13 cellular contexts compared by ENCODE assay signal in the genomic region with DNA sequence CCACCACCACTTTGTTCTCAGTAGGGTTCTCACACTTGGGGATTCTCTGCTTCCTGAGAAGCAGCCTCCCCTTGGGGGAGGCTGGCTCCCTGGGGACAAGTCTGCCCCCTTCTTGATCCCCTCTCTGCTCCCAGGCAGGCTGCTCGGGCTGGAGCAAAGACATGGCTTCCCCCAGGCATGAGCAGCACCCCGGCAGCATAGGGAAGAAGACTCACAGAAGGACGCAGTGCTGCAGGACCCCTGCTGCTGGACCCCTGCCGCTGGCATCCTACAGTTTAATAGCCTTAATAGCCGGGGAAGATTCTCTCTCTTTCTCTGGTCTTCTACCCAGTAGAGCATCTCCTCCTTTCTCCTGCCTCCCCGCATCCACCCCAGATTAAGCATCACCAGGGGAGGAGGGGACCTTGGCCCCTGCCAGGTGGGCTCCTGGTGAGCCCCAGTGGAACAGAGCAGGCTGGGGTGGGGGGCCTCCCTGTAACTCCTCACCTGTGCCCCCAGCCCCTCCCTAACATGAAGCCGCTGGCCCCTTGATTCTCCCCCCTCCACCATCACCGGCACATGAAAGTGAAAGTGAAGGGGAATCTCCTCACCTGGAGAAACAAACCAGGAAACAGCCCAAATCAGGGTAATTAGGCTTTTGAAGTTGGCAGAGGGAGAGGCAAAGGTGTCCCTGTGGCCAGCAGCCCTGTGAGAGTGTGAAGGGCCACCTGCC. TPM values are rescaled to one million over a fixed set of nuclear protein-coding genes. Genes with fewer than 3 reads are reported as not detected.
DNase-seq lines count a peak whose midpoint lies in the region; ATAC-seq and TF ChIP-seq lines count a peak whose summit lies in the region.
"Had no signal": no experiment of that assay in that cellular context is flagged by ENCODE, and none has a peak within 500 bp of the region (broad histone marks: within the 10 kb centered on the region; RNA-seq: fewer than 3 reads in every experiment).

No MANE protein-coding gene starts in this region.

- H3K27me3 ChIP-seq in A673 (replicated peaks; ENCODE audit: insufficient read depth, low read depth, low read length, poor library complexity) = peaks cover 95% of the 10 kb centered on the region
- H3K27me3 ChIP-seq in CD4-positive, alpha-beta T cell (ENCODE audit: control insufficient read depth, insufficient read depth, low read length) = peaks cover 51% of the 10 kb centered on the region
- H3K27me3 ChIP-seq in PC-9 (ENCODE audit: insufficient read depth, low read depth) = peaks cover 24% of the 10 kb centered on the region

- intact Hi-C loops in A673 (cut with micrococcal nuclease; ENCODE audit: unreplicated experiment) (no loop called here), PC-9 (cut with micrococcal nuclease; ENCODE audit: unreplicated experiment) (loop anchor here (5.0 kb wide), 1 partner anchor 73 kb away; a partner anchor contains a TSS), left colon (cut with DNase I, micrococcal nuclease) (no loop called here)
- intact Hi-C loops in CD4-positive, alpha-beta T cell (cut with DNase I, micrococcal nuclease) = no loop called here

- ATAC-seq in CD4-positive, alpha-beta T cell (ENCODE audit: poor library complexity) = no peak
- peak; percentile 28 for ATAC-seq in left colon
- ATAC-seq: activated naive CD4-positive, alpha-beta T cell treated with anti-CD3 and anti-CD28 coated beads, Interleukin-2, amount 50 U/mL, for 72 hours; HCT116 had no signal

- peak overlapping the region; percentile 30 for H3K4me3 Mint-ChIP-seq in CD4-positive, alpha-beta T cell

- peaks cover 4% of the 10 kb centered on the region for H3K4me1 Mint-ChIP-seq in CD4-positive, alpha-beta T cell (ENCODE audit: low read depth)

- H3K9me2 ChIP-seq in PC-9 (ENCODE audit: insufficient read depth) = no peaks in the 10 kb centered on the region

- H3K4me2 ChIP-seq in PC-9 = peak overlapping the region; percentile 44

- no peaks in the 10 kb centered on the region for H3K36me3 Mint-ChIP-seq in CD4-positive, alpha-beta T cell (ENCODE audit: low read depth)
- H3K36me3 Mint-ChIP-seq: activated naive CD4-positive, alpha-beta T cell treated with anti-CD3 and anti-CD28 coated beads, Interleukin-2, amount 50 U/mL, for 72 hours had no signal

- no peaks in the 10 kb centered on the region for H3K79me2 ChIP-seq in PC-9 (ENCODE audit: low read depth)

- H3K4me3 ChIP-seq in A673 (ENCODE audit: low read depth, low read length, poor library complexity, severe bottlenecking) (no peak overlapping the region), PC-9 (no peak overlapping the region)

- no peak overlapping the region for H3K27ac ChIP-seq in A673 (ENCODE audit: low read depth, low read length, poor library complexity, severe bottlenecking)
- H3K27ac ChIP-seq in CD4-positive, alpha-beta T cell (ENCODE audit: low read depth, low read length) = no peak overlapping the region
- no peak overlapping the region for H3K27ac ChIP-seq in PC-9

- no peak overlapping the region for H2AFZ ChIP-seq in PC-9

- TF ChIP-seq CTCF in A673 (conservative IDR thresholded peaks at IDR 0.05; ENCODE audit: low read depth, low read length) = no peak
- TF ChIP-seq CTCF in CD4-positive, alpha-beta T cell (IDR thresholded peaks at IDR 0.05) = no peak
- TF ChIP-seq CTCF in PC-9 (conservative IDR thresholded peaks at IDR 0.05) = no peak

- no peaks in the 10 kb centered on the region for H3K9me3 Mint-ChIP-seq in CD4-positive, alpha-beta T cell
- H3K9me3 Mint-ChIP-seq: activated naive CD4-positive, alpha-beta T cell treated with anti-CD3 and anti-CD28 coated beads, Interleukin-2, amount 50 U/mL, for 72 hours; nephron progenitor cell had no signal

- H3K36me3 ChIP-seq in A673 (ENCODE audit: insufficient read depth, low read length, poor library complexity, severe bottlenecking) = no peaks in the 10 kb centered on the region
- H3K36me3 ChIP-seq in PC-9 (ENCODE audit: low read depth) = no peaks in the 10 kb centered on the region

- peaks cover 3% of the 10 kb centered on the region; the same call in 1 of the 2 replicates for H3F3A ChIP-seq in PC-9 (ENCODE audit: insufficient read depth, low read depth)

- H3K4me1 ChIP-seq in A673 (ENCODE audit: insufficient read depth, low read length, poor library complexity, severe bottlenecking) = no peaks in the 10 kb centered on the region
- no peaks in the 10 kb centered on the region for H3K4me1 ChIP-seq in PC-9 (replicated peaks; ENCODE audit: insufficient read depth)

- H3K27ac Mint-ChIP-seq in CD4-positive, alpha-beta T cell = no peak overlapping the region
- H3K27ac Mint-ChIP-seq: activated naive CD4-positive, alpha-beta T cell treated with anti-CD3 and anti-CD28 coated beads, Interleukin-2, amount 50 U/mL, for 72 hours; nephron progenitor cell had no signal

- no peaks in the 10 kb centered on the region for H4K20me1 ChIP-seq in PC-9 (ENCODE audit: insufficient read depth)

- POLR2A ChIA-PET in A673 (lab: Charles Lee; ENCODE audit: low non-redundant PET) = no interaction called here
- POLR2A ChIA-PET in CD4-positive, alpha-beta T cell (lab: Charles Lee) = no interaction called here
- POLR2A ChIA-PET in PC-9 (lab: Charles Lee; ENCODE audit: unreplicated experiment) = no interaction called here

- CTCF ChIA-PET in A673 (lab: Charles Lee) (no interaction called here), PC-9 (lab: Charles Lee) (no interaction called here)
- CTCF ChIA-PET in CD4-positive, alpha-beta T cell (lab: Charles Lee) = no interaction called here

- DNase-seq in A673 (ENCODE audit: low spot score) (peak; percentile 43), PC-9 (no peak), left colon (peak in 1 of 2 donors; percentile 18), NCI-H345 (lab: John Stamatoyannopoulos, UW) (no peak), NCI-H1436 treated with DMSO at 0.1 percent for 48 hours (lab: John Stamatoyannopoulos, UW) (no peak), occipital lobe (lab: John Stamatoyannopoulos, UW) (no peak)
- peak in 1 of 10 experiments; percentile 31 for DNase-seq in CD4-positive, alpha-beta T cell
- DNase-seq: Caco-2, Kasumi-1, nephron progenitor cell had no signal

- H3K27me3 Mint-ChIP-seq in CD4-positive, alpha-beta T cell = peaks cover 59% of the 10 kb centered on the region

- BruUV-seq in A673 (replicated peaks; lab: Mats Ljungman, UMichigan) = no TSS peak
- BruUV-seq in PC-9 (replicated peaks; lab: Mats Ljungman, UMichigan) = no TSS peak

- H3K9me3 ChIP-seq in A673 (ENCODE audit: low read depth, low read length, poor library complexity, severe bottlenecking) = no peaks in the 10 kb centered on the region
- H3K9me3 ChIP-seq in CD4-positive, alpha-beta T cell (ENCODE audit: control insufficient read depth, low read length) = no peaks in the 10 kb centered on the region
- no peaks in the 10 kb centered on the region for H3K9me3 ChIP-seq in PC-9 (ENCODE audit: insufficient read depth, low read depth)
- H3K9me3 ChIP-seq: Caco-2 had no signal

RNA-seq across cellular contexts. Expression of a gene that starts 2.5 kb away (rescaled TPM):
- not detected in 2 replicates for total RNA-seq in A673 (2021)
- under 1 TPM; 0.08 to 0.14 TPM for total RNA-seq in CD4-positive, alpha-beta T cell
- 0.24 and 0.53 TPM in 2 replicates for total RNA-seq in PC-9 (2021)
- under 1 TPM in 1 of 2 donors, not detected in 1; 0.14 TPM for total RNA-seq in left colon
- not detected for total RNA-seq in occipital lobe
- total RNA-seq: chondrocyte had no signal
